18 cellular contexts compared by ENCODE assay signal in the genomic region with DNA sequence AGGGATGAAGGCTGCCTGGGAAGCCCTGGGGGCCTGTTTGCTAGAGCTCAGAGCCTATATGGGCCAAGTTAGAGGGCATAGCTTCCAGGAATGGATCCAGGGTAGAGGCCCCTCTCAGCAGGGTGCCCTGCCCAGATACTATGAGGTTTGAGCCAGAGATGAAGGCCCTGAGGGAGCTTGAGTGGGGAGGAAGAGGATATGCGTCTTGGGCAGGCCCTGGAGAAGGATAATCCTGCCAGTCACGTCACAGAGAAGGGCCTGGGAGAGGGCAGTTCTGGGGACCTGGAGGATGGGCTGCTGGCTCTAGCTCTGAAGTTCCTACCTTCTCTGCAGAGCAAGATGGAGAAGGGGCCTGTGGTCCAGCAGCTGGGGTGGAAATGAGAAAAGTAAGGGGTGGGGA. TPM values are rescaled to one million over a fixed set of nuclear protein-coding genes. Genes with fewer than 3 reads are reported as not detected.
DNase-seq lines count a peak whose midpoint lies in the region; ATAC-seq, FAIRE-seq and TF ChIP-seq lines count a peak whose summit lies in the region.
"Had no signal": no experiment of that assay in that cellular context is flagged by ENCODE, and none has a peak within 500 bp of the region (broad histone marks: within the 10 kb centered on the region; RNA-seq: fewer than 3 reads in every experiment).

No MANE protein-coding gene starts in this region.

- no peak for TF ChIP-seq POLR2A in transverse colon (IDR thresholded peaks at IDR 0.05)

- WGBS in transverse colon (ENCODE audit: low coverage in 1 of 2), 2 donors = 77% methylated on average over 2 of the region's 2 CpGs; no CpG with 5 or more reads in 1 of the 2 donors

- peak overlapping the region; percentile 81 for H3K4me2 ChIP-seq in astrocyte (ENCODE audit: low read length)

- intact Hi-C loops in transverse colon (cut with DNase I; ENCODE audit: low total_unique reads) = loop anchor here (10.0 kb wide), 1 partner anchor 1272 kb away; a partner anchor contains a TSS

- no peak for ATAC-seq in activated naive CD8-positive, alpha-beta T cell treated with anti-CD3 and anti-CD28 coated beads, Interleukin-2, amount 50 U/mL, for 24 hours
- no peak for ATAC-seq in HG02623 (IDR thresholded peaks at IDR 0.05; ENCODE audit: unreplicated experiment)
- no peak for ATAC-seq in HG03159 (IDR thresholded peaks at IDR 0.05; ENCODE audit: unreplicated experiment)
- ATAC-seq: activated CD4-positive, alpha-beta T cell treated with anti-CD3 and anti-CD28 coated beads for 36 hours; heart right ventricle had no signal

- TF ChIP-seq EP300 in transverse colon (IDR thresholded peaks at IDR 0.05; ENCODE audit: low read depth) = no peak

- DNase-seq in activated naive CD8-positive, alpha-beta T cell treated with anti-CD3 and anti-CD28 coated beads, Interleukin-2, amount 50 U/mL, for 24 hours = no peak
- DNase-seq in astrocyte (ENCODE audit: low read depth) (no peak), transverse colon (no peak), ACHN (no peak)
- DNase-seq: activated CD4-positive, alpha-beta T cell treated with anti-CD3 and anti-CD28 coated beads for 36 hours; activated T-cell treated with anti-CD3 and anti-CD28 coated beads, Interleukin-2, amount 50 U/mL, for 24 hours; aorta; cortex of kidney; heart right ventricle; kidney glomerular epithelial cell; MM.1S; NCI-H2029; NCI-H69; RPMI8226 had no signal

- H3K4me3 Mint-ChIP-seq in activated naive CD8-positive, alpha-beta T cell = peak overlapping the region; percentile 32
- H3K4me3 Mint-ChIP-seq in activated naive CD8-positive, alpha-beta T cell treated with anti-CD3 and anti-CD28 coated beads, Interleukin-2, amount 50 U/mL, for 24 hours = no peak overlapping the region
- peak overlapping the region; percentile 73 for H3K4me3 Mint-ChIP-seq in astrocyte (ENCODE audit: unreplicated experiment)
- H3K4me3 Mint-ChIP-seq: activated CD4-positive, alpha-beta T cell treated with anti-CD3 and anti-CD28 coated beads for 36 hours; activated T-cell treated with anti-CD3 and anti-CD28 coated beads, Interleukin-2, amount 50 U/mL, for 24 hours had no signal

- in situ Hi-C loops in transverse colon (cut with MboI; ENCODE audit: low pct_ligation_motif_present in 1 of 4, low pct_unique_long_range_greater_than_20kb in 1 of 4, low sequenced_read_pairs in 3 of 4) (no loop called here), ACHN (cut with HindIII; ENCODE audit: low pct_ligation_motif_present, low pct_unique_long_range_greater_than_20kb, low sequenced_read_pairs) (no loop called here)

- H3K79me2 ChIP-seq in astrocyte (ENCODE audit: insufficient read depth, low read length) = peaks cover 17% of the 10 kb centered on the region

- H3K9me3 ChIP-seq in astrocyte (ENCODE audit: insufficient read depth, low read depth, low read length) (no peaks in the 10 kb centered on the region), mucosa of rectum (ENCODE audit: control insufficient read depth in 2 of 2, low read length in 2 of 2) (no peaks in the 10 kb centered on the region), transverse colon (no peaks in the 10 kb centered on the region)
- H3K9me3 ChIP-seq: heart right ventricle had no signal

- H3K27me3 Mint-ChIP-seq in activated naive CD8-positive, alpha-beta T cell = peaks cover 8% of the 10 kb centered on the region
- H3K27me3 Mint-ChIP-seq in activated naive CD8-positive, alpha-beta T cell treated with anti-CD3 and anti-CD28 coated beads, Interleukin-2, amount 50 U/mL, for 24 hours = peaks cover 15% of the 10 kb centered on the region
- H3K27me3 Mint-ChIP-seq in astrocyte (ENCODE audit: low read depth, unreplicated experiment) = peaks cover 5% of the 10 kb centered on the region

- H3K4me1 Mint-ChIP-seq in activated naive CD8-positive, alpha-beta T cell (ENCODE audit: low read depth) = peaks cover 19% of the 10 kb centered on the region
- peaks cover 20% of the 10 kb centered on the region for H3K4me1 Mint-ChIP-seq in activated naive CD8-positive, alpha-beta T cell treated with anti-CD3 and anti-CD28 coated beads, Interleukin-2, amount 50 U/mL, for 24 hours
- peaks cover 25% of the 10 kb centered on the region for H3K4me1 Mint-ChIP-seq in astrocyte (ENCODE audit: low read depth, unreplicated experiment)

- no peaks in the 10 kb centered on the region for H3K9me3 Mint-ChIP-seq in activated naive CD8-positive, alpha-beta T cell (ENCODE audit: low read depth)
- H3K9me3 Mint-ChIP-seq in activated naive CD8-positive, alpha-beta T cell treated with anti-CD3 and anti-CD28 coated beads, Interleukin-2, amount 50 U/mL, for 24 hours = no peaks in the 10 kb centered on the region
- no peaks in the 10 kb centered on the region for H3K9me3 Mint-ChIP-seq in astrocyte (ENCODE audit: unreplicated experiment)
- H3K9me3 Mint-ChIP-seq: activated T-cell treated with anti-CD3 and anti-CD28 coated beads, Interleukin-2, amount 50 U/mL, for 24 hours had no signal

- H3K36me3 Mint-ChIP-seq in activated naive CD8-positive, alpha-beta T cell = no peaks in the 10 kb centered on the region
- H3K36me3 Mint-ChIP-seq in activated naive CD8-positive, alpha-beta T cell treated with anti-CD3 and anti-CD28 coated beads, Interleukin-2, amount 50 U/mL, for 24 hours (ENCODE audit: low read depth) = no peaks in the 10 kb centered on the region
- H3K36me3 Mint-ChIP-seq in astrocyte (ENCODE audit: low read depth, unreplicated experiment) = no peaks in the 10 kb centered on the region

- H2AFZ ChIP-seq in astrocyte (ENCODE audit: low read depth, low read length) = no peak overlapping the region

- H3K27ac ChIP-seq in astrocyte (ENCODE audit: low read depth, low read length) (no peak overlapping the region), mucosa of rectum (ENCODE audit: low read depth in 2 of 2, low read length in 2 of 2) (peak overlapping the region; percentile 25 to 32), transverse colon (peak overlapping the region in 3 of 4 donors; percentile 22 to 65 (median 59))
- H3K27ac ChIP-seq: heart right ventricle had no signal

- no peak for TF ChIP-seq CTCF in astrocyte (IDR thresholded peaks at IDR 0.05; ENCODE audit: insufficient read depth, low read depth, low read length)
- TF ChIP-seq CTCF in transverse colon (IDR thresholded peaks at IDR 0.05) = no peak

- H3K9ac ChIP-seq in astrocyte (ENCODE audit: low read length) (no peak overlapping the region), mucosa of rectum (ENCODE audit: low read depth in 1 of 2, low read length in 2 of 2) (no peak overlapping the region)

- H3K36me3 ChIP-seq in astrocyte (ENCODE audit: insufficient read depth, low read length) (no peaks in the 10 kb centered on the region), mucosa of rectum (ENCODE audit: control insufficient read depth in 2 of 2, insufficient read depth in 2 of 2, low read length in 2 of 2) (no peaks in the 10 kb centered on the region), transverse colon (no peaks in the 10 kb centered on the region)
- H3K36me3 ChIP-seq: heart right ventricle had no signal

- FAIRE-seq in astrocyte (lab: Jason Lieb, UNC) = no peak

- no peak overlapping the region for H3K4me3 ChIP-seq in astrocyte (ENCODE audit: insufficient read depth, low read depth, low read length)
- H3K4me3 ChIP-seq in mucosa of rectum (ENCODE audit: low read length in 2 of 2) = no peak overlapping the region
- H3K4me3 ChIP-seq in transverse colon = no peak overlapping the region
- H3K4me3 ChIP-seq: heart right ventricle had no signal

- H3K27ac Mint-ChIP-seq in activated naive CD8-positive, alpha-beta T cell = no peak overlapping the region
- no peak overlapping the region for H3K27ac Mint-ChIP-seq in activated naive CD8-positive, alpha-beta T cell treated with anti-CD3 and anti-CD28 coated beads, Interleukin-2, amount 50 U/mL, for 24 hours
- peak overlapping the region; percentile 34 for H3K27ac Mint-ChIP-seq in astrocyte (ENCODE audit: unreplicated experiment)
- H3K27ac Mint-ChIP-seq: activated CD4-positive, alpha-beta T cell treated with anti-CD3 and anti-CD28 coated beads for 36 hours; activated T-cell treated with anti-CD3 and anti-CD28 coated beads, Interleukin-2, amount 50 U/mL, for 24 hours had no signal

- H3K27me3 ChIP-seq in astrocyte (ENCODE audit: insufficient read depth, low read length) (no peaks in the 10 kb centered on the region), mucosa of rectum (ENCODE audit: control insufficient read depth in 2 of 2, insufficient read depth in 2 of 2, low read length in 2 of 2) (no peaks in the 10 kb centered on the region), transverse colon (no peaks in the 10 kb centered on the region)

- H3K4me1 ChIP-seq in astrocyte (ENCODE audit: insufficient read depth, low read length) = peaks cover 38% of the 10 kb centered on the region
- peaks cover 18 to 36% of the 10 kb centered on the region in 2 donors for H3K4me1 ChIP-seq in mucosa of rectum (ENCODE audit: control insufficient read depth in 2 of 2, insufficient read depth in 2 of 2, low read length in 2 of 2)
- H3K4me1 ChIP-seq in transverse colon = peaks cover 6 to 47% (median 31%) of the 10 kb centered on the region in 4 donors

- H4K20me1 ChIP-seq in astrocyte (ENCODE audit: insufficient read depth, low read length) = peaks cover 9% of the 10 kb centered on the region

RNA-seq across cellular contexts. Expression of a gene that starts 5.9 kb away (rescaled TPM):
- 36.2 and 40.5 TPM in 2 replicates for total RNA-seq in astrocyte
- total RNA-seq in transverse colon = 10 to 100 TPM; 20.6 to 53.5 (median 47.1) TPM

RNA-seq across cellular contexts. Expression of a gene that starts 23.5 kb away (rescaled TPM):
- total RNA-seq in astrocyte (28.9 and 33.5 TPM in 2 replicates), transverse colon (100 to 1,000 TPM; 112 to 170 (median 115) TPM)

RNA-seq across cellular contexts. Expression of a gene that starts 39.6 kb away (rescaled TPM):
- 66.7 and 77.1 TPM in 2 replicates for total RNA-seq in astrocyte
- total RNA-seq in transverse colon = 100 to 1,000 TPM in 1 of 4 donors, 10 to 100 TPM in 3; 82.9 to 143 (median 83.9) TPM

RNA-seq across cellular contexts. Expression of a gene that starts 53.3 kb away (rescaled TPM):
- total RNA-seq in astrocyte (2.2 and 2.4 TPM in 2 replicates), transverse colon (10 to 100 TPM in 1 of 4 donors, 1 to 10 TPM in 2, not detected in 1; 1.1 to 19.1 (median 3.3) TPM)
